15 cellular contexts compared by ENCODE assay signal in the genomic region with DNA sequence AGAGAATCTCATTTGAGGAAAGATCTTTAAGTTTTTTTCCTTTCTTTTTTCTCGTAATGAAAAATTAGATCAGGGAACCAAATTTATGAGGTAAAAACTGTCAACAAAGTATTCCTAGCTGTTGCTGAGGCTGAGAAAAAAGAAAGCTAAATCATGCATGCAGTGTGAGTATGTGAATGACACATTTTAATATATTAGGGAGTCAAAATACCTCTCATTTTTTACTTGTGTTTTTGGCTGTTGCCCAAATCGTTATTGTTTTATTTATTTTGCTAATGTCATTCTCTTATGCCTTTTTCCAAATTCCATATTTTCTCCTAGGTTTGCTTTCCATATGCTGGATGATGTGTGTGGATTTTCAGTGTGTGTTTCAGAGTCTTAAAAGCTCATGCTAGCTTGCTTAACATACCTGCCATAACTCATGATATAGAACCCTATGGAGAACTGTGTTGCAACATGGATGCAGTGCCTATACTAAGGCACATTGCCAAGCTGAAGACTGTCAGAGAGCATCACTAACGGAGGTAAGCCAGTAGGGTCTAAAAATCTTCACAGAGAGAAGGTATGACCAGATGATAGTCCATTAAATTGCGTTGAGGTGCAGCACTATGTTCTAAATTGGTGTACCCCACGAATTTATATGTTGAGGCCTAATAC.
DNase-seq lines count a peak whose midpoint lies in the region; ATAC-seq, FAIRE-seq and TF ChIP-seq lines count a peak whose summit lies in the region.
"Had no signal": no experiment of that assay in that cellular context is flagged by ENCODE, and none has a peak within 500 bp of the region (broad histone marks: within the 10 kb centered on the region; RNA-seq: fewer than 3 reads in every experiment).

No MANE protein-coding gene starts in this region.

- H3K4me2 ChIP-seq in GM23338 = no peak overlapping the region
- H3K4me2 ChIP-seq in skeletal muscle satellite cell (ENCODE audit: low read length) = peak overlapping the region; percentile 54

- no peak overlapping the region for H3K4me3 Mint-ChIP-seq in GM23338
- no peak overlapping the region for H3K4me3 Mint-ChIP-seq in activated T-helper 2 cell treated with anti-CD3 and anti-CD28 coated beads, Interferon-gamma antibody, Interleukin-2, Interleukin-4, amounts not matched to agents 10 μg/mL and 5 μg/mL and 100 μg/mL, durations not matched to agents 14 hours and 24 hours and 36 hours (ENCODE audit: low read depth)
- H3K4me3 Mint-ChIP-seq: CD4-positive, CD25-positive, alpha-beta regulatory T cell; stimulated activated naive CD8-positive, alpha-beta T cell treated with anti-CD3 and anti-CD28 coated beads, Interleukin-15, amount 100 ng/mL, for 72 hours; T-cell had no signal

- H3K79me2 ChIP-seq in GM23338 (replicated peaks; ENCODE audit: insufficient read depth) = no peaks in the 10 kb centered on the region

- H3K9me3 ChIP-seq in skeletal muscle satellite cell (replicated peaks; ENCODE audit: low read length) = no peaks in the 10 kb centered on the region
- no peaks in the 10 kb centered on the region for H3K9me3 ChIP-seq in kidney (ENCODE audit: control insufficient read depth in 1 of 2, low read length in 2 of 2)
- H3K9me3 ChIP-seq: psoas muscle had no signal

- H3K4me1 ChIP-seq in GM23338 (ENCODE audit: insufficient read depth) (peaks cover 7% of the 10 kb centered on the region; the same call in 1 of the 2 replicates), skeletal muscle satellite cell (ENCODE audit: control insufficient read depth, insufficient read depth, low read length) (peaks cover 38% of the 10 kb centered on the region), kidney (ENCODE audit: control insufficient read depth in 1 of 2, insufficient read depth in 1 of 2, low read depth in 1 of 2, low read length in 2 of 2) (peaks cover 18 to 35% of the 10 kb centered on the region in 2 donors)

- no peaks in the 10 kb centered on the region for H3F3A ChIP-seq in GM23338 (replicated peaks; ENCODE audit: low read depth)

- H3K27me3 Mint-ChIP-seq in GM23338 (ENCODE audit: insufficient read depth, low read depth, poor library complexity) = peaks cover 1% of the 10 kb centered on the region
- H3K27me3 Mint-ChIP-seq in activated T-helper 2 cell treated with anti-CD3 and anti-CD28 coated beads, Interferon-gamma antibody, Interleukin-2, Interleukin-4, amounts not matched to agents 10 μg/mL and 5 μg/mL and 100 μg/mL, durations not matched to agents 14 hours and 24 hours and 36 hours (ENCODE audit: low read depth) = no peaks in the 10 kb centered on the region
- H3K27me3 Mint-ChIP-seq: CD4-positive, CD25-positive, alpha-beta regulatory T cell; stimulated activated naive CD8-positive, alpha-beta T cell treated with anti-CD3 and anti-CD28 coated beads, Interleukin-15, amount 100 ng/mL, for 72 hours; T-cell had no signal

- intact Hi-C loops in activated T-helper 2 cell treated with anti-CD3 and anti-CD28 coated beads, Interferon-gamma antibody, Interleukin-2, Interleukin-4, amounts not matched to agents 10 μg/mL and 5 μg/mL and 100 μg/mL, durations not matched to agents 14 hours and 24 hours and 36 hours (cut with micrococcal nuclease) = no loop called here
- intact Hi-C loops in kidney (cut with DNase I) = no loop called here

- H3K9ac ChIP-seq in skeletal muscle satellite cell (ENCODE audit: low read depth, low read length) = peak overlapping the region; percentile 88
- no peak overlapping the region for H3K9ac ChIP-seq in kidney (ENCODE audit: low read length in 2 of 2)

- no peaks in the 10 kb centered on the region for H3K27me3 ChIP-seq in GM23338 (ENCODE audit: insufficient read depth)
- H3K27me3 ChIP-seq in skeletal muscle satellite cell (ENCODE audit: control insufficient read depth, insufficient read depth, low read length) = no peaks in the 10 kb centered on the region

- H3K36me3 Mint-ChIP-seq in GM23338 (ENCODE audit: low read depth) = no peaks in the 10 kb centered on the region
- H3K36me3 Mint-ChIP-seq in activated T-helper 2 cell treated with anti-CD3 and anti-CD28 coated beads, Interferon-gamma antibody, Interleukin-2, Interleukin-4, amounts not matched to agents 10 μg/mL and 5 μg/mL and 100 μg/mL, durations not matched to agents 14 hours and 24 hours and 36 hours (ENCODE audit: low read depth) = no peaks in the 10 kb centered on the region
- H3K36me3 Mint-ChIP-seq: CD4-positive, CD25-positive, alpha-beta regulatory T cell; T-cell had no signal

- no peaks in the 10 kb centered on the region for H4K20me1 ChIP-seq in GM23338 (replicated peaks; ENCODE audit: insufficient read depth)

- FAIRE-seq in kidney (lab: Jason Lieb, UNC) = no peak

- H3K9me3 Mint-ChIP-seq in GM23338 = no peaks in the 10 kb centered on the region
- H3K9me3 Mint-ChIP-seq in activated T-helper 2 cell treated with anti-CD3 and anti-CD28 coated beads, Interferon-gamma antibody, Interleukin-2, Interleukin-4, amounts not matched to agents 10 μg/mL and 5 μg/mL and 100 μg/mL, durations not matched to agents 14 hours and 24 hours and 36 hours = peaks cover 5% of the 10 kb centered on the region
- H3K9me3 Mint-ChIP-seq: T-cell had no signal

- ATAC-seq in GM23338 (no peak), GM19351 (IDR thresholded peaks at IDR 0.05; ENCODE audit: unreplicated experiment) (no peak), HG02571 (IDR thresholded peaks at IDR 0.05; ENCODE audit: unreplicated experiment) (no peak)
- ATAC-seq: left colon; stimulated activated naive CD8-positive, alpha-beta T cell treated with anti-CD3 and anti-CD28 coated beads, Interleukin-15, amount 100 ng/mL, for 72 hours; T-cell had no signal

- H3K4me3 ChIP-seq in GM23338 = no peak overlapping the region
- H3K4me3 ChIP-seq in astrocyte of the cerebellum (ENCODE audit: low read depth, low read length) = no peak overlapping the region
- H3K4me3 ChIP-seq in skeletal muscle satellite cell (ENCODE audit: low read length) = no peak overlapping the region
- no peak overlapping the region for H3K4me3 ChIP-seq in kidney (ENCODE audit: low read length in 2 of 2)
- H3K4me3 ChIP-seq: psoas muscle had no signal

- no peaks in the 10 kb centered on the region for H3K9me2 ChIP-seq in GM23338 (ENCODE audit: insufficient read depth)

- H3K27ac ChIP-seq in GM23338 (ENCODE audit: low read depth) = no peak overlapping the region
- H3K27ac ChIP-seq in kidney (ENCODE audit: low read depth in 2 of 2, low read length in 2 of 2) = peak overlapping the region in 1 of 2 donors; percentile 83

- H2AFZ ChIP-seq in GM23338 = 0 out of 2 replicates have a peak overlapping the region, but pooled peaks have one; percentile 32

- H3K27ac Mint-ChIP-seq in GM23338 = no peak overlapping the region
- no peak overlapping the region for H3K27ac Mint-ChIP-seq in activated T-helper 2 cell treated with anti-CD3 and anti-CD28 coated beads, Interferon-gamma antibody, Interleukin-2, Interleukin-4, amounts not matched to agents 10 μg/mL and 5 μg/mL and 100 μg/mL, durations not matched to agents 14 hours and 24 hours and 36 hours
- H3K27ac Mint-ChIP-seq: CD4-positive, CD25-positive, alpha-beta regulatory T cell; stimulated activated naive CD8-positive, alpha-beta T cell treated with anti-CD3 and anti-CD28 coated beads, Interleukin-15, amount 100 ng/mL, for 72 hours; T-cell had no signal

- H3K36me3 ChIP-seq in GM23338 (ENCODE audit: insufficient read depth) (no peaks in the 10 kb centered on the region), skeletal muscle satellite cell (ENCODE audit: insufficient read depth, low read length) (no peaks in the 10 kb centered on the region), kidney (ENCODE audit: control insufficient read depth in 1 of 2, insufficient read depth in 2 of 2, low read length in 2 of 2) (no peaks in the 10 kb centered on the region)

- DNase-seq in GM23338 (ENCODE audit: low spot score) = no peak
- DNase-seq in astrocyte of the cerebellum (ENCODE audit: low read depth) = peak; percentile 16
- peak; percentile 32 for DNase-seq in kidney tubule cell (ENCODE audit: low spot score)
- no peak for DNase-seq in activated T-helper 2 cell treated with anti-CD3 and anti-CD28 coated beads, Interferon-gamma antibody, Interleukin-2, Interleukin-4, amounts not matched to agents 10 μg/mL and 5 μg/mL and 100 μg/mL, durations not matched to agents 14 hours and 24 hours and 36 hours (ENCODE audit: low spot score)
- DNase-seq in kidney = no peak
- DNase-seq: activated CD4-positive, alpha-beta T cell treated with anti-CD3 and anti-CD28 coated beads for 4 hours; CD4-positive, CD25-positive, alpha-beta regulatory T cell; cerebellar nuclear complex; left colon; psoas muscle; stimulated activated naive CD8-positive, alpha-beta T cell treated with anti-CD3 and anti-CD28 coated beads, Interleukin-15, amount 100 ng/mL, for 72 hours; T-cell had no signal

- in situ Hi-C loops in astrocyte of the cerebellum (cut with HindIII; ENCODE audit: low sequenced_read_pairs) = no loop called here

- peaks cover 9% of the 10 kb centered on the region for H3K4me1 Mint-ChIP-seq in GM23338
- H3K4me1 Mint-ChIP-seq in activated T-helper 2 cell treated with anti-CD3 and anti-CD28 coated beads, Interferon-gamma antibody, Interleukin-2, Interleukin-4, amounts not matched to agents 10 μg/mL and 5 μg/mL and 100 μg/mL, durations not matched to agents 14 hours and 24 hours and 36 hours (ENCODE audit: low read depth) = no peaks in the 10 kb centered on the region
- H3K4me1 Mint-ChIP-seq: CD4-positive, CD25-positive, alpha-beta regulatory T cell; stimulated activated naive CD8-positive, alpha-beta T cell treated with anti-CD3 and anti-CD28 coated beads, Interleukin-15, amount 100 ng/mL, for 72 hours; T-cell had no signal

- TF ChIP-seq CTCF in GM23338 (conservative IDR thresholded peaks at IDR 0.05; ENCODE audit: low read depth in 2 of 2) (no peak), astrocyte of the cerebellum (IDR thresholded peaks at IDR 0.05; ENCODE audit: low read depth, low read length, missing control alignments) (no peak), kidney (IDR thresholded peaks at IDR 0.05; ENCODE audit: borderline replicate concordance, extremely low read depth, insufficient read depth) (no peak)

TF ChIP-seq in GM23338, 12 proteins besides CTCF, POLR2A, EP300 and RAD21:
- no peak for TF ChIP-seq EZH2phosphoT487 (IDR thresholded peaks at IDR 0.05; ENCODE audit: unreplicated experiment)
- TF ChIP-seq POLR2AphosphoS5 (IDR thresholded peaks at IDR 0.05; ENCODE audit: low read depth) = no peak
- TF ChIP-seq, protein P1, sequence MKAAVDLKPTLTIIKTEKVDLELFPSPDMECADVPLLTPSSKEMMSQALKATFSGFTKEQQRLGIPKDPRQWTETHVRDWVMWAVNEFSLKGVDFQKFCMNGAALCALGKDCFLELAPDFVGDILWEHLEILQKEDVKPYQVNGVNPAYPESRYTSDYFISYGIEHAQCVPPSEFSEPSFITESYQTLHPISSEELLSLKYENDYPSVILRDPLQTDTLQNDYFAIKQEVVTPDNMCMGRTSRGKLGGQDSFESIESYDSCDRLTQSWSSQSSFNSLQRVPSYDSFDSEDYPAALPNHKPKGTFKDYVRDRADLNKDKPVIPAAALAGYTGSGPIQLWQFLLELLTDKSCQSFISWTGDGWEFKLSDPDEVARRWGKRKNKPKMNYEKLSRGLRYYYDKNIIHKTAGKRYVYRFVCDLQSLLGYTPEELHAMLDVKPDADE (IDR thresholded peaks at IDR 0.05) = no peak
TF ChIP-seq in GM23338: peak in this region for 0.

Comparison
In these comparisons a context has a peak if more than half of its experiments do, and no peak if none do; other contexts are left out.
1. DNase-seq: peak in astrocyte of the cerebellum (single experiment) and kidney tubule cell (single experiment); none in GM23338 (single experiment), activated T-helper 2 cell treated with anti-CD3 and anti-CD28 coated beads, Interferon-gamma antibody, Interleukin-2, Interleukin-4, amounts not matched to agents 10 μg/mL and 5 μg/mL and 100 μg/mL, durations not matched to agents 14 hours and 24 hours and 36 hours (single experiment) and kidney (single experiment).